ENCODE assay signal across 23 cellular contexts in genomic region chr6:168181316-168181715, GRCh38.
"Had no signal": no experiment of that assay in that cellular context is flagged by ENCODE, and none has a peak within 500 bp of the region (broad histone marks: within the 10 kb centered on the region; RNA-seq: fewer than 3 reads in every experiment).

No MANE protein-coding gene starts in this region.

- H3K9ac ChIP-seq: parathyroid adenoma had no signal

- H3K4me3 ChIP-seq: coronary artery, psoas muscle, right lobe of liver, spleen, testis, tibial nerve, upper lobe of right lung had no signal

- H3K9me3 ChIP-seq: psoas muscle, right lobe of liver, testis, tibial nerve, upper lobe of right lung had no signal

- H3K79me2 ChIP-seq: parathyroid adenoma had no signal

- H3K9me3 Mint-ChIP-seq: naive B cell; nephron; stimulated activated naive B cell treated with anti-CD40 and anti-IgM and Interleukin-4, amounts not matched to agents 10 μg/mL and 1 μg/mL and 100 μg/mL, for 72 hours; stimulated activated naive CD8-positive, alpha-beta T cell treated with anti-CD3 and anti-CD28 coated beads, Interleukin-15, amount 100 ng/mL, for 72 hours had no signal

- H3K4me1 ChIP-seq: foreskin keratinocyte, parathyroid adenoma, psoas muscle, right lobe of liver, spleen, testis, tibial nerve, upper lobe of right lung had no signal

- H3K27me3 ChIP-seq: foreskin keratinocyte, right lobe of liver, testis, tibial nerve, upper lobe of right lung had no signal

- FAIRE-seq: endothelial cell of umbilical vein had no signal

- H3K4me1 Mint-ChIP-seq: naive B cell; nephron; stimulated activated naive B cell treated with anti-CD40 and anti-IgM and Interleukin-4, amounts not matched to agents 10 μg/mL and 1 μg/mL and 100 μg/mL, for 72 hours; stimulated activated naive CD8-positive, alpha-beta T cell treated with anti-CD3 and anti-CD28 coated beads, Interleukin-15, amount 100 ng/mL, for 72 hours had no signal

- H3K4me3 Mint-ChIP-seq: endodermal cell; naive B cell; nephron; stimulated activated naive B cell treated with anti-CD40 and anti-IgM and Interleukin-4, amounts not matched to agents 10 μg/mL and 1 μg/mL and 100 μg/mL, for 72 hours; stimulated activated naive CD8-positive, alpha-beta T cell treated with anti-CD3 and anti-CD28 coated beads, Interleukin-15, amount 100 ng/mL, for 72 hours had no signal

- H3K27ac ChIP-seq: coronary artery, foreskin keratinocyte, parathyroid adenoma, psoas muscle, right lobe of liver, spleen, testis, tibial nerve, upper lobe of right lung had no signal

- DNase-seq: effector CD4-positive, alpha-beta T cell; erythroblast; foreskin keratinocyte; left colon; mesendoderm; naive B cell; occipital lobe; psoas muscle; retina; right lobe of liver; spleen; stimulated activated CD4-positive, alpha-beta T cell treated with anti-CD3 and anti-CD28 coated beads, Interleukin-2, amount 100 ng/mL, for 24 hours; stimulated activated CD4-positive, alpha-beta T cell treated with anti-CD3 and anti-CD28 coated beads, Interleukin-4, amount 100 ng/mL, for 4 hours; stimulated activated naive B cell treated with anti-CD40 and anti-IgM and Interleukin-4, amounts not matched to agents 10 μg/mL and 1 μg/mL and 100 μg/mL, for 72 hours; stimulated activated naive CD8-positive, alpha-beta T cell treated with anti-CD3 and anti-CD28 coated beads, Interleukin-15, amount 100 ng/mL, for 72 hours; upper lobe of right lung had no signal

- H3K27ac Mint-ChIP-seq: endodermal cell; naive B cell; stimulated activated naive B cell treated with anti-CD40 and anti-IgM and Interleukin-4, amounts not matched to agents 10 μg/mL and 1 μg/mL and 100 μg/mL, for 72 hours had no signal

- H3K36me3 ChIP-seq: right lobe of liver, spleen, tibial nerve, upper lobe of right lung had no signal

- H2AFZ ChIP-seq: parathyroid adenoma had no signal

- H3K36me3 Mint-ChIP-seq: naive B cell; stimulated activated naive B cell treated with anti-CD40 and anti-IgM and Interleukin-4, amounts not matched to agents 10 μg/mL and 1 μg/mL and 100 μg/mL, for 72 hours had no signal

- ATAC-seq: foreskin keratinocyte; psoas muscle; stimulated activated naive B cell treated with anti-CD40 and anti-IgM and Interleukin-4, amounts not matched to agents 10 μg/mL and 1 μg/mL and 100 μg/mL, for 72 hours; stimulated activated naive CD8-positive, alpha-beta T cell treated with anti-CD3 and anti-CD28 coated beads, Interleukin-15, amount 100 ng/mL, for 72 hours had no signal
